ENCODE assay signal across 17 cellular contexts in the genomic region with DNA sequence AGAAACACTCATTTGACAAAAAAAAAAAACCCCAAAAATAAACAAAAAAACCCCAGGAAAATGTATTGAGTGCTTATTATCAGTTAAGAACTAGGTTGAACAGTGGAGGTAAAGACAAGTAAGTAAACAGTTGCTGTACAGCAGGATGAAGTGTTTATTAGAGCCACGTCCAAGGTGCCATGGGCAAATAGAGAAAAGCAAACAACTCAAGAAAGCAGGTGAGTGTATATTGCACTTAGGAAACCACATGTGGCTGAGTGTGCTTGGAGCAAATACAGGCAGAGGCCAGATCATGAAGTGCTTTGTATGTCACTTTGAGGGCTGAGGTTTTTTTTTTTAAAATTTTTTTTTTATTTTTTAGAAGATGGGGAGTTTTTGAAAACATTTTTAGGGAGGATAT.
DNase-seq lines count a peak whose midpoint lies in the region; ATAC-seq lines count a peak whose summit lies in the region.
"Had no signal": no experiment of that assay in that cellular context is flagged by ENCODE, and none has a peak within 500 bp of the region (broad histone marks: within the 10 kb centered on the region; RNA-seq: fewer than 3 reads in every experiment).

No MANE protein-coding gene starts in this region.

- POLR2A ChIA-PET in activated CD4-positive, alpha-beta memory T cell treated with anti-CD3 and anti-CD28 coated beads for 36 hours (lab: Charles Lee) = no interaction called here

- peaks cover 3% of the 10 kb centered on the region for H3K9me3 Mint-ChIP-seq in activated CD4-positive, alpha-beta memory T cell treated with anti-CD3 and anti-CD28 coated beads for 36 hours

- DNase-seq in DMS153 treated with DMSO at 0.1 percent for 48 hours (lab: John Stamatoyannopoulos, UW; ENCODE audit: unreplicated experiment) = peak; percentile 68
- DNase-seq in NCI-H128 (lab: John Stamatoyannopoulos, UW; ENCODE audit: unreplicated experiment) = peak; percentile 53
- DNase-seq in NCI-H345 (lab: John Stamatoyannopoulos, UW) = peak; percentile 96
- DNase-seq in left colon = no peak
- DNase-seq in kidney tubule cell (ENCODE audit: low spot score) = no peak
- no peak for DNase-seq in amniotic stem cell (lab: John Stamatoyannopoulos, UW)
- no peak for DNase-seq in activated CD4-positive, alpha-beta memory T cell treated with anti-CD3 and anti-CD28 coated beads for 36 hours
- DNase-seq: aorta; CD8-positive, alpha-beta memory T cell; GM23248; stimulated activated naive CD4-positive, alpha-beta T cell treated with Interleukin-2 at 50 U/mL for 16 hours; T-helper 17 cell had no signal

- H3K27ac Mint-ChIP-seq in activated CD4-positive, alpha-beta memory T cell treated with anti-CD3 and anti-CD28 coated beads for 36 hours = no peak overlapping the region
- H3K27ac Mint-ChIP-seq: CD8-positive, alpha-beta memory T cell; T-helper 17 cell had no signal

- ATAC-seq in left colon (peak; percentile 98), GM18498 (IDR thresholded peaks at IDR 0.05; ENCODE audit: unreplicated experiment) (no peak)
- ATAC-seq: activated CD4-positive, CD25-positive, alpha-beta regulatory T cell treated with anti-CD3 and anti-CD28 coated beads, Interleukin-2, amount 50 U/mL, for 24 hours; GM12878; left lobe of liver; Right ventricle myocardium inferior; T-helper 17 cell had no signal

- H3K36me3 Mint-ChIP-seq in activated CD4-positive, alpha-beta memory T cell treated with anti-CD3 and anti-CD28 coated beads for 36 hours = no peaks in the 10 kb centered on the region
- H3K36me3 Mint-ChIP-seq: CD8-positive, alpha-beta memory T cell had no signal

- no peaks in the 10 kb centered on the region for H3K4me1 Mint-ChIP-seq in activated CD4-positive, alpha-beta memory T cell treated with anti-CD3 and anti-CD28 coated beads for 36 hours (ENCODE audit: low read depth)
- H3K4me1 Mint-ChIP-seq: CD8-positive, alpha-beta memory T cell; T-helper 17 cell had no signal

- CTCF ChIA-PET in activated CD4-positive, alpha-beta memory T cell treated with anti-CD3 and anti-CD28 coated beads for 36 hours (lab: Charles Lee) = no interaction called here

- intact Hi-C loops in left colon (cut with DNase I, micrococcal nuclease) = no loop called here
- intact Hi-C loops in activated CD4-positive, alpha-beta memory T cell treated with anti-CD3 and anti-CD28 coated beads for 36 hours (cut with micrococcal nuclease) = no loop called here

- H3K27me3 Mint-ChIP-seq in activated CD4-positive, alpha-beta memory T cell treated with anti-CD3 and anti-CD28 coated beads for 36 hours = no peaks in the 10 kb centered on the region
- H3K27me3 Mint-ChIP-seq: CD8-positive, alpha-beta memory T cell; T-helper 17 cell had no signal

- no peak overlapping the region for H3K4me3 Mint-ChIP-seq in activated CD4-positive, alpha-beta memory T cell treated with anti-CD3 and anti-CD28 coated beads for 36 hours
- H3K4me3 Mint-ChIP-seq: CD8-positive, alpha-beta memory T cell; T-helper 17 cell had no signal

Comparison
In these comparisons a context has a peak if more than half of its experiments do, and no peak if none do; other contexts are left out.
1. DNase-seq: peak in DMS153 treated with DMSO at 0.1 percent for 48 hours (single experiment), NCI-H128 (single experiment) and NCI-H345 (single experiment); none in left colon (0 of 2), kidney tubule cell (single experiment), amniotic stem cell (single experiment) and activated CD4-positive, alpha-beta memory T cell treated with anti-CD3 and anti-CD28 coated beads for 36 hours (single experiment).